ENCODE assay signal across 1 cellular context in genomic region chr12:24948816-24949722, GRCh38.
TF ChIP-seq lines count a peak whose summit lies in the region.

Gene BCAT1 (minus strand): TSS chr12:24949101. CDS start chr12:24948932, 169 bp downstream.

TF ChIP-seq in K562, 482 proteins besides CTCF, POLR2A, EP300 and RAD21 (continued from another document and continues in another):
- TF ChIP-seq MITF (IDR thresholded peaks at IDR 0.05), result 0 out of 2 replicates have a peak, but pooled peaks have one; percentile 62
- no peak for TF ChIP-seq ZNF780A (CRISPR knock-in tag; IDR thresholded peaks at IDR 0.05)
- no peak for TF ChIP-seq NCOA6 (IDR thresholded peaks at IDR 0.05)
- peak; percentile 84 for TF ChIP-seq RBM22 (IDR thresholded peaks at IDR 0.05; ENCODE audit: low read depth, low read length, poor library complexity, severe bottlenecking)
- peak; percentile 54; the same call in 1 of the 2 replicates for TF ChIP-seq SOX6 (IDR thresholded peaks at IDR 0.05)
- TF ChIP-seq SUPT5H (IDR thresholded peaks at IDR 0.05), result peak; percentile 87
- peak; percentile 95 for TF ChIP-seq ARID4B (CRISPR knock-in tag; IDR thresholded peaks at IDR 0.05)
- TF ChIP-seq ZBTB33 (CRISPR knock-in tag; IDR thresholded peaks at IDR 0.05), result 0 out of 2 replicates have a peak, but pooled peaks have one; percentile 30
- 0 out of 4 replicates have a peak, but pooled peaks of 1 of the 2 experiments have one; percentile 19 for TF ChIP-seq SRF (CRISPR knock-in tag; IDR thresholded peaks at IDR 0.05)
- peak; percentile 75 for TF ChIP-seq ZKSCAN1 (IDR thresholded peaks at IDR 0.05; ENCODE audit: low read depth, low read length)
- TF ChIP-seq CREB3L1 (IDR thresholded peaks at IDR 0.05; ENCODE audit: borderline replicate concordance, low read depth), result peak; percentile 99
- TF ChIP-seq HMG20B (CRISPR knock-in tag; IDR thresholded peaks at IDR 0.05), result no peak
- TF ChIP-seq KDM4B (IDR thresholded peaks at IDR 0.05; ENCODE audit: borderline replicate concordance in 2 of 2, low read depth in 1 of 2), result peak in 1 of 2 experiments; percentile 84; a peak in 1 of 4 replicates
- peak; percentile 50 for TF ChIP-seq FIP1L1 (IDR thresholded peaks at IDR 0.05; ENCODE audit: low read depth, low read length, poor library complexity, severe bottlenecking)
- TF ChIP-seq CEBPB (tag; IDR thresholded peaks at IDR 0.05), result peak; percentile 97
- no peak for TF ChIP-seq SRSF7 (optimal IDR thresholded peaks at IDR 0.05; ENCODE audit: low read depth, low read length)
- peak; percentile 81 for TF ChIP-seq JUND (IDR thresholded peaks at IDR 0.05; ENCODE audit: borderline replicate concordance, low read depth, low read length)
- TF ChIP-seq JUND (tag; IDR thresholded peaks at IDR 0.05; ENCODE audit: borderline replicate concordance, low read depth, low read length), result peak; percentile 68; the same call in 2 of the 3 replicates
- peak in 1 of 2 experiments; percentile 12; a peak in 1 of 3 replicates for TF ChIP-seq CBX3 (IDR thresholded peaks at IDR 0.05; ENCODE audit: borderline replicate concordance in 1 of 2, low read length in 2 of 2)
- peak; percentile 77; the same call in 1 of the 2 replicates for TF ChIP-seq ZFX (CRISPR knock-in tag; IDR thresholded peaks at IDR 0.05)
- TF ChIP-seq ZNF24 (IDR thresholded peaks at IDR 0.05), result 0 out of 2 replicates have a peak, but pooled peaks have one; percentile 32
- no peak for TF ChIP-seq TAF15 (IDR thresholded peaks at IDR 0.05; ENCODE audit: low read depth, low read length)
- TF ChIP-seq SMAD3 (CRISPR knock-in tag; conservative IDR thresholded peaks at IDR 0.05), result no peak
- peak; percentile 73; the same call in 1 of the 2 replicates for TF ChIP-seq MXI1 (IDR thresholded peaks at IDR 0.05; ENCODE audit: low read depth, low read length)
- TF ChIP-seq ZNF318 (IDR thresholded peaks at IDR 0.05; ENCODE audit: borderline replicate concordance in 1 of 2, low read depth in 1 of 2), result peak in 1 of 2 experiments; percentile 86; a peak in 2 of 4 replicates
- TF ChIP-seq ZC3H4 (CRISPR knock-in tag; IDR thresholded peaks at IDR 0.05; ENCODE audit: borderline replicate concordance), result 0 out of 2 replicates have a peak, but pooled peaks have one; percentile 63
- TF ChIP-seq RAD51 (IDR thresholded peaks at IDR 0.05; ENCODE audit: borderline replicate concordance, low read depth), result no peak
- peak; percentile 26 for TF ChIP-seq ZNF134 (CRISPR knock-in tag; conservative IDR thresholded peaks at IDR 0.05)
- peak; percentile 69 for TF ChIP-seq POLR2AphosphoS5 (IDR thresholded peaks at IDR 0.05; ENCODE audit: control insufficient read depth, insufficient read depth, low read depth, low read length)
- TF ChIP-seq POLR3G (IDR thresholded peaks at IDR 0.05; ENCODE audit: extremely low read depth, insufficient read length, insufficient replicate concordance), result no peak
- no peak for TF ChIP-seq ZNF224 (CRISPR knock-in tag; IDR thresholded peaks at IDR 0.05)
- no peak for TF ChIP-seq IFI16 (CRISPR knock-in tag; IDR thresholded peaks at IDR 0.05)
- no peak for TF ChIP-seq SAFB (IDR thresholded peaks at IDR 0.05; ENCODE audit: borderline replicate concordance, low read depth, low read length)
- TF ChIP-seq ESRRB (CRISPR knock-in tag; IDR thresholded peaks at IDR 0.05; ENCODE audit: borderline replicate concordance), result no peak
- 0 out of 2 replicates have a peak, but pooled peaks have one; percentile 22 for TF ChIP-seq DEAF1 (CRISPR knock-in tag; IDR thresholded peaks at IDR 0.05)
- no peak for TF ChIP-seq ZFP1 (CRISPR knock-in tag; IDR thresholded peaks at IDR 0.05)
- TF ChIP-seq ZNF696 (CRISPR knock-in tag; conservative IDR thresholded peaks at IDR 0.05), result no peak
- peak; percentile 57; the same call in 1 of the 2 replicates for TF ChIP-seq NCOA1 (IDR thresholded peaks at IDR 0.05; ENCODE audit: low read depth)
- peak; percentile 100 for TF ChIP-seq EP400 (IDR thresholded peaks at IDR 0.05)
- peak; percentile 90 for TF ChIP-seq NEUROD1 (IDR thresholded peaks at IDR 0.05; ENCODE audit: borderline replicate concordance, low read depth, low read length, partially characterized antibody)
- no peak for TF ChIP-seq ZNF124 (CRISPR knock-in tag; IDR thresholded peaks at IDR 0.05)
- TF ChIP-seq PHB (CRISPR knock-in tag; IDR thresholded peaks at IDR 0.05), result no peak
- TF ChIP-seq MYC (IDR thresholded peaks at IDR 0.05; ENCODE audit: low read depth, low read length), result peak; percentile 100
- TF ChIP-seq MYC (CRISPR knock-in tag; IDR thresholded peaks at IDR 0.05; ENCODE audit: borderline replicate concordance, low read depth), result peak; percentile 98
- no peak for TF ChIP-seq ZEB2 (IDR thresholded peaks at IDR 0.05)
- TF ChIP-seq ADNP (tag; IDR thresholded peaks at IDR 0.05), result no peak
